In the genomic region with DNA sequence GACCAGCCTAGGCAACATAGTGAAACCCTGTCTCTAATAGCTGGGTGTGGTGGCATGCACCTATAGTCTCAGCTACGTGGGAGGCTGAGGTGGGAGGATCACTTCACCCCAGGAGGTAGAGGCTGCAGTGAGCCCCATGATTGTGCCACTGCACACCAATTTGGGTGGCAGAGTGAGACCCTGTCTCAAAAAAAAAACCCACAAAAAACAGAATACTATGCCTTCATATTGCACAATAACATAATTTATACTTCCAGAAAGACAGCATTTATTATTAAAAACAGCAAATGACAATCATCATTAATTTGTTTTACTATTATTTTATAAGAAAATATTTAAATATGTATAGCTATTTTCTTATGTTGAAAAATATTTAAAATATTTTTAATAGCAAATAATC, we compare ENCODE assay signal across 22 cellular contexts.
"Had no signal": no experiment of that assay in that cellular context is flagged by ENCODE, and none has a peak within 500 bp of the region (broad histone marks: within the 10 kb centered on the region; RNA-seq: fewer than 3 reads in every experiment).

No MANE protein-coding gene starts in this region.

- DNase-seq: activated B cell treated with CpG ODN at 0.5 μM for 24 hours; activated CD4-positive, alpha-beta memory T cell treated with anti-CD3 and anti-CD28 coated beads for 36 hours; activated CD4-positive, alpha-beta T cell treated with anti-CD3 and anti-CD28 coated beads for 1 hour; activated CD4-positive, alpha-beta T cell treated with anti-CD3 and anti-CD28 coated beads, Interleukin-2, amount 10 ng/mL, durations not matched to agents 24 days and 14 days; activated CD8-positive, alpha-beta memory T cell treated with anti-CD3 and anti-CD28 coated beads for 24 hours; activated effector memory CD4-positive, alpha-beta T cell treated with anti-CD3 and anti-CD28 coated beads, Interleukin-2, amount 50 U/mL, for 16 hours; activated naive CD4-positive, alpha-beta T cell treated with Interleukin-2 at 50 U/mL for 16 hours; activated naive CD8-positive, alpha-beta T cell treated with anti-CD3 and anti-CD28 coated beads, Interleukin-2, amount 50 U/mL, for 24 hours; activated T-cell treated with anti-CD3 and anti-CD28 coated beads, Interleukin-2, amount 50 U/mL, for 4 hours; amniotic stem cell; Karpas-422; MM.1S; NCI-H1105; NCI-H1436; NCI-H1694 treated with DMSO at 0.1 percent for 48 hours; NCI-H2029 treated with DMSO at 0.1 percent for 48 hours; NCI-H345; NCI-H510A; NCI-H526 treated with DMSO at 0.1 percent for 48 hours; NCI-H82; RPMI8226; SJCRH30 had no signal
